ENCODE assay signal across 1 cellular context in the genomic region with DNA sequence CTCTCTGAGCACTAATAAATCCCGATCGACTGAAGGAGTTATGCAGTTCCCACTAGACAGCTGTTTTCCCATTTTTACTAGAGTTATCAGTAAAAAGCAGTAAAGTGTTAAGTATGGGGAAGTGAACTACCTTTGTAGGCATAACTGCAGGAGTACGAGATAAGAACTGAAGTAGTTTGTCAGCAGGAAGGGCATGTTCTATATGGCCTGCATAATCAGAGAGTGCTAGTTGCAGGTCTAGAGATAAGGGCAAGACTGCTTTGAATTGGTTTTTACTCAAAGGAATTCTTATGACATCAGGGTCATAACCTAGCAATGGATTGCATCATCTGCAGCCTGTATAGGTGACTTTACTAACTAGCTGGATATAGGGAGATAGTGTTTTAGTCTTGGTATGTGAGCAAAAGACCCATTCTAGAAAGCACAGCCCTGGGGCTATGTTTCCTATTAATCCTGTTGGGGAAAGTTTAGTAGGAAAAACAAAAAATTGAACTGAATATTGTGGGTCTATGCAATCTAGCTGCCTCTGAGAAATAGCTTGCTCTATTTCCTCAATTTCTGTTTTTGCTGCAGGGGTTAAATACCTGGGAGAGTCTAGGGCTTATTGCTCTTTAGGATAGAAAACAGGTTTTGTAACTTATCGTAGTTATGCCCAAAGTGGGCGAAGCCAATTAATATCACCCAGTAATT.
A peak's percentile ranks its signal among the peaks of the same experiment; 100 is the strongest.
TF ChIP-seq lines count a peak whose summit lies in the region.

No MANE protein-coding gene starts in this region.

TF ChIP-seq in K562, 482 proteins besides CTCF, POLR2A, EP300 and RAD21 (continued from another document and continues in another):
- TF ChIP-seq ETS1 (conservative IDR thresholded peaks at IDR 0.05; ENCODE audit: control insufficient read depth, low read depth, low read length) = no peak
- no peak for TF ChIP-seq E2F5 (CRISPR knock-in tag; IDR thresholded peaks at IDR 0.05)
- no peak for TF ChIP-seq EWSR1 (IDR thresholded peaks at IDR 0.05; ENCODE audit: borderline replicate concordance, low read depth, partially characterized antibody)
- TF ChIP-seq, protein P1, sequence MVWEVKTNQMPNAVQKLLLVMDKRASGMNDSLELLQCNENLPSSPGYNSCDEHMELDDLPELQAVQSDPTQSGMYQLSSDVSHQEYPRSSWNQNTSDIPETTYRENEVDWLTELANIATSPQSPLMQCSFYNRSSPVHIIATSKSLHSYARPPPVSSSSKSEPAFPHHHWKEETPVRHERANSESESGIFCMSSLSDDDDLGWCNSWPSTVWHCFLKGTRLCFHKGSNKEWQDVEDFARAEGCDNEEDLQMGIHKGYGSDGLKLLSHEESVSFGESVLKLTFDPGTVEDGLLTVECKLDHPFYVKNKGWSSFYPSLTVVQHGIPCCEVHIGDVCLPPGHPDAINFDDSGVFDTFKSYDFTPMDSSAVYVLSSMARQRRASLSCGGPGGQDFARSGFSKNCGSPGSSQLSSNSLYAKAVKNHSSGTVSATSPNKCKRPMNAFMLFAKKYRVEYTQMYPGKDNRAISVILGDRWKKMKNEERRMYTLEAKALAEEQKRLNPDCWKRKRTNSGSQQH (CRISPR knock-in tag; IDR thresholded peaks at IDR 0.05) = 0 out of 2 replicates have a peak, but pooled peaks have one; percentile 69
- TF ChIP-seq RREB1 (CRISPR knock-in tag; IDR thresholded peaks at IDR 0.05) = no peak
- no peak for TF ChIP-seq KLF10 (CRISPR knock-in tag; IDR thresholded peaks at IDR 0.05)
- no peak for TF ChIP-seq RFX5 (IDR thresholded peaks at IDR 0.05; ENCODE audit: low read depth, low read length)
- no peak for TF ChIP-seq POLR2G (IDR thresholded peaks at IDR 0.05; ENCODE audit: low read depth, low read length)
- TF ChIP-seq GABPA (tag; conservative IDR thresholded peaks at IDR 0.05; ENCODE audit: low read depth) = 0 out of 2 replicates have a peak, but pooled peaks have one; percentile 46
- TF ChIP-seq PHF8 (IDR thresholded peaks at IDR 0.05; ENCODE audit: borderline replicate concordance, low read length) = no peak
- TF ChIP-seq ATF1 (CRISPR knock-in tag; IDR thresholded peaks at IDR 0.05) = no peak
- peak; percentile 89 for TF ChIP-seq ATF1 (tag; IDR thresholded peaks at IDR 0.05)
- TF ChIP-seq, protein P2, sequence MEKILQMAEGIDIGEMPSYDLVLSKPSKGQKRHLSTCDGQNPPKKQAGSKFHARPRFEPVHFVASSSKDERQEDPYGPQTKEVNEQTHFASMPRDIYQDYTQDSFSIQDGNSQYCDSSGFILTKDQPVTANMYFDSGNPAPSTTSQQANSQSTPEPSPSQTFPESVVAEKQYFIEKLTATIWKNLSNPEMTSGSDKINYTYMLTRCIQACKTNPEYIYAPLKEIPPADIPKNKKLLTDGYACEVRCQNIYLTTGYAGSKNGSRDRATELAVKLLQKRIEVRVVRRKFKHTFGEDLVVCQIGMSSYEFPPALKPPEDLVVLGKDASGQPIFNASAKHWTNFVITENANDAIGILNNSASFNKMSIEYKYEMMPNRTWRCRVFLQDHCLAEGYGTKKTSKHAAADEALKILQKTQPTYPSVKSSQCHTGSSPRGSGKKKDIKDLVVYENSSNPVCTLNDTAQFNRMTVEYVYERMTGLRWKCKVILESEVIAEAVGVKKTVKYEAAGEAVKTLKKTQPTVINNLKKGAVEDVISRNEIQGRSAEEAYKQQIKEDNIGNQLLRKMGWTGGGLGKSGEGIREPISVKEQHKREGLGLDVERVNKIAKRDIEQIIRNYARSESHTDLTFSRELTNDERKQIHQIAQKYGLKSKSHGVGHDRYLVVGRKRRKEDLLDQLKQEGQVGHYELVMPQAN (IDR thresholded peaks at IDR 0.05; ENCODE audit: borderline replicate concordance) = no peak
- TF ChIP-seq SAFB (IDR thresholded peaks at IDR 0.05; ENCODE audit: borderline replicate concordance, low read depth, low read length) = no peak
- 0 out of 2 replicates have a peak, but pooled peaks have one; percentile 25 for TF ChIP-seq SIN3B (IDR thresholded peaks at IDR 0.05; ENCODE audit: low read depth)
- TF ChIP-seq FOXP1 (CRISPR knock-in tag; IDR thresholded peaks at IDR 0.05) = no peak
- peak; percentile 91 for TF ChIP-seq BCOR (IDR thresholded peaks at IDR 0.05)
- no peak for TF ChIP-seq SMAD2 (IDR thresholded peaks at IDR 0.05; ENCODE audit: low read depth, low read length)
- no peak for TF ChIP-seq POLR3A (IDR thresholded peaks at IDR 0.05; ENCODE audit: borderline replicate concordance, extremely low read depth, insufficient read depth, insufficient read length)
- TF ChIP-seq RBFOX2 (IDR thresholded peaks at IDR 0.05; ENCODE audit: low read depth, low read length) = no peak
- TF ChIP-seq, protein P3, sequence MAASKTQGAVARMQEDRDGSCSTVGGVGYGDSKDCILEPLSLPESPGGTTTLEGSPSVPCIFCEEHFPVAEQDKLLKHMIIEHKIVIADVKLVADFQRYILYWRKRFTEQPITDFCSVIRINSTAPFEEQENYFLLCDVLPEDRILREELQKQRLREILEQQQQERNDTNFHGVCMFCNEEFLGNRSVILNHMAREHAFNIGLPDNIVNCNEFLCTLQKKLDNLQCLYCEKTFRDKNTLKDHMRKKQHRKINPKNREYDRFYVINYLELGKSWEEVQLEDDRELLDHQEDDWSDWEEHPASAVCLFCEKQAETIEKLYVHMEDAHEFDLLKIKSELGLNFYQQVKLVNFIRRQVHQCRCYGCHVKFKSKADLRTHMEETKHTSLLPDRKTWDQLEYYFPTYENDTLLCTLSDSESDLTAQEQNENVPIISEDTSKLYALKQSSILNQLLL (CRISPR knock-in tag; IDR thresholded peaks at IDR 0.05; ENCODE audit: borderline replicate concordance) = no peak
- TF ChIP-seq XRCC5 (IDR thresholded peaks at IDR 0.05; ENCODE audit: low read depth, low read length) = no peak
- peak; percentile 69; the same call in 1 of the 2 replicates for TF ChIP-seq MYNN (IDR thresholded peaks at IDR 0.05)
- no peak for TF ChIP-seq MYNN (CRISPR knock-in tag; IDR thresholded peaks at IDR 0.05)
- TF ChIP-seq WHSC1 (IDR thresholded peaks at IDR 0.05; ENCODE audit: low read length) = no peak
- no peak for TF ChIP-seq ELK3 (CRISPR knock-in tag; IDR thresholded peaks at IDR 0.05)
- peak; percentile 5 for TF ChIP-seq ELF1 (tag; IDR thresholded peaks at IDR 0.05)
- no peak for TF ChIP-seq MAFF (IDR thresholded peaks at IDR 0.05; ENCODE audit: low read length)
- TF ChIP-seq ZNF77 (CRISPR knock-in tag; IDR thresholded peaks at IDR 0.05) = no peak
- peak; percentile 99 for TF ChIP-seq CBFA2T3 (IDR thresholded peaks at IDR 0.05)
- peak; percentile 97 for TF ChIP-seq DPF2 (IDR thresholded peaks at IDR 0.05)
- TF ChIP-seq SMAD1 (IDR thresholded peaks at IDR 0.05; ENCODE audit: low read depth, low read length, partially characterized antibody) = no peak
- TF ChIP-seq JUN (IDR thresholded peaks at IDR 0.05; ENCODE audit: borderline replicate concordance, low read depth, low read length) = peak; percentile 82
- TF ChIP-seq JUN (CRISPR knock-in tag; IDR thresholded peaks at IDR 0.05; ENCODE audit: borderline replicate concordance) = no peak
- no peak for TF ChIP-seq E2F4 (CRISPR knock-in tag; IDR thresholded peaks at IDR 0.05; ENCODE audit: low read depth)
- TF ChIP-seq, protein P4, sequence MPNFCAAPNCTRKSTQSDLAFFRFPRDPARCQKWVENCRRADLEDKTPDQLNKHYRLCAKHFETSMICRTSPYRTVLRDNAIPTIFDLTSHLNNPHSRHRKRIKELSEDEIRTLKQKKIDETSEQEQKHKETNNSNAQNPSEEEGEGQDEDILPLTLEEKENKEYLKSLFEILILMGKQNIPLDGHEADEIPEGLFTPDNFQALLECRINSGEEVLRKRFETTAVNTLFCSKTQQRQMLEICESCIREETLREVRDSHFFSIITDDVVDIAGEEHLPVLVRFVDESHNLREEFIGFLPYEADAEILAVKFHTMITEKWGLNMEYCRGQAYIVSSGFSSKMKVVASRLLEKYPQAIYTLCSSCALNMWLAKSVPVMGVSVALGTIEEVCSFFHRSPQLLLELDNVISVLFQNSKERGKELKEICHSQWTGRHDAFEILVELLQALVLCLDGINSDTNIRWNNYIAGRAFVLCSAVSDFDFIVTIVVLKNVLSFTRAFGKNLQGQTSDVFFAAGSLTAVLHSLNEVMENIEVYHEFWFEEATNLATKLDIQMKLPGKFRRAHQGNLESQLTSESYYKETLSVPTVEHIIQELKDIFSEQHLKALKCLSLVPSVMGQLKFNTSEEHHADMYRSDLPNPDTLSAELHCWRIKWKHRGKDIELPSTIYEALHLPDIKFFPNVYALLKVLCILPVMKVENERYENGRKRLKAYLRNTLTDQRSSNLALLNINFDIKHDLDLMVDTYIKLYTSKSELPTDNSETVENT (CRISPR knock-in tag; IDR thresholded peaks at IDR 0.05) = no peak
- peak in 1 of 2 experiments; percentile 44; a peak in 1 of 4 replicates for TF ChIP-seq MAZ (CRISPR knock-in tag; conservative IDR thresholded peaks at IDR 0.05 in 1 of 2, IDR thresholded peaks at IDR 0.05 in 1 of 2)
- peak; percentile 94 for TF ChIP-seq GATAD2A (IDR thresholded peaks at IDR 0.05)
- no peak for TF ChIP-seq ZNF232 (CRISPR knock-in tag; IDR thresholded peaks at IDR 0.05)
- no peak for TF ChIP-seq NR3C1 (CRISPR knock-in tag; IDR thresholded peaks at IDR 0.05)
- TF ChIP-seq MED1 (CRISPR knock-in tag; IDR thresholded peaks at IDR 0.05; ENCODE audit: borderline replicate concordance) = no peak
- TF ChIP-seq GATA2 (CRISPR knock-in tag; IDR thresholded peaks at IDR 0.05) = peak; percentile 99
